19 cellular contexts compared by ENCODE assay signal in the genomic region with DNA sequence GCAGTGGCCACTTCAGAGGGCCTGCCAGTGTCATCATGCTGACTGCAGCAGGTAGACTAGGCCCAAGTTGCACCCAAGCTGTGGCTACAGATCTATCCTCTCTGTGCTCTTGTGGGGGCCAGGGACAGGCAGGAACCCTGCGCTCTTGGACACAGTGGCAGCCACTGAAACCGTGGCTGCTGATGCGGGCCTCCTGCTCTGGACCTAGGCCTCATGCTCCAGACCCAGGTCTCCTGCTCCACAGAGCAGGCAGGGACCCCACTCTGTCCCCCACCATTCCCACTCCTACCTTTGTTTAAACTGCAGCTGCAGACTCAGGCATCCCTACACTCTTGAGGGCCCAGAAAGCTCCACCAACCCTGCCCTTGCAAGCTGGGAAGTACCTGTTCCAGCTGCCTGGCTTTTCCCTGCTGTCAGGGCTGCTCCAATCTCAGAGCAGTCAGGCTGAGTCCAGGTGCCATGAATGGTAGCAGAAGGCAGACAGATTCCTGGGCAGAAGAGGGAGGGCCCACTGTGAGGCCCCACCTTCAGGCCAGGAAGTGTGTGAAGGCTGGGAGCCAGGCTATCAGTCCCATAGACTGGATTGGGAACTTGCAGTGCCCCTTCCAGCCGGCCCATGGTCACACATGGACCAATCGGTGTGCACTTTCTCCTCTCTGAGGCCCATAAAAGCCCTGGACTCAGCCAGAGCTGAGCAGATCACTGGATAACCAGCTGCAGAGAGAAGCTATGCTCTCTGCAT.
DNase-seq lines count a peak whose midpoint lies in the region; ATAC-seq and TF ChIP-seq lines count a peak whose summit lies in the region.
"Had no signal": no experiment of that assay in that cellular context is flagged by ENCODE, and none has a peak within 500 bp of the region (broad histone marks: within the 10 kb centered on the region; RNA-seq: fewer than 3 reads in every experiment).

No MANE protein-coding gene starts in this region.

- peak; percentile 82 for ATAC-seq in WTC11
- peak; percentile 54 for ATAC-seq in stimulated activated memory B cell treated with anti-CD40 and anti-IgM and Interleukin-4, amounts not matched to agents 10 μg/mL and 1 μg/mL and 100 μg/mL, for 72 hours
- ATAC-seq in HG03095 (IDR thresholded peaks at IDR 0.05; ENCODE audit: unreplicated experiment) = no peak
- no peak for ATAC-seq in HG03565 (IDR thresholded peaks at IDR 0.05; ENCODE audit: unreplicated experiment)
- ATAC-seq: GM23338 had no signal

- peaks cover 3 to 8% of the 10 kb centered on the region in 2 experiments; a peak in 2 of 4 replicates for H3K4me1 Mint-ChIP-seq in H9
- H3K4me1 Mint-ChIP-seq in WTC11 = peaks cover 5% of the 10 kb centered on the region
- no peaks in the 10 kb centered on the region for H3K4me1 Mint-ChIP-seq in stimulated activated memory B cell treated with anti-CD40 and anti-IgM and Interleukin-4, amounts not matched to agents 10 μg/mL and 1 μg/mL and 100 μg/mL, for 72 hours
- H3K4me1 Mint-ChIP-seq: B cell, IgD-negative memory B cell had no signal

- H3K79me1 ChIP-seq in H9 (ENCODE audit: insufficient read depth, low read depth, low read length, poor library complexity, severe bottlenecking) = no peaks in the 10 kb centered on the region
- no peaks in the 10 kb centered on the region for H3K79me1 ChIP-seq in mesenchymal stem cell (replicated peaks; ENCODE audit: low read length, poor library complexity, severe bottlenecking)

- H3K4me3 Mint-ChIP-seq in H9 (no peak overlapping the region), WTC11 (no peak overlapping the region)
- H3K4me3 Mint-ChIP-seq in stimulated activated memory B cell treated with anti-CD40 and anti-IgM and Interleukin-4, amounts not matched to agents 10 μg/mL and 1 μg/mL and 100 μg/mL, for 72 hours = no peak overlapping the region
- H3K4me3 Mint-ChIP-seq: B cell; CD4-positive, alpha-beta T cell; GM23338; HFFc6; IgD-negative memory B cell had no signal

- no peak overlapping the region for H3K56ac ChIP-seq in H9 (ENCODE audit: insufficient read length, low read depth, low read length)

- H3K4ac ChIP-seq in H9 (ENCODE audit: low read depth, low read length) (no peak overlapping the region), mesenchymal stem cell (ENCODE audit: low read depth in 1 of 2, low read length in 2 of 2) (no peak overlapping the region)

- H3K4me2 ChIP-seq in H9 (ENCODE audit: insufficient read depth, insufficient read length, low read length) (no peak overlapping the region), mesenchymal stem cell (ENCODE audit: low read length, poor library complexity, severe bottlenecking) (no peak overlapping the region)
- H3K4me2 ChIP-seq: GM23338 had no signal

- H3K27ac ChIP-seq in H9 (ENCODE audit: insufficient read length, low read depth, low read length) (no peak overlapping the region), mesenchymal stem cell (ENCODE audit: low read length, poor library complexity, severe bottlenecking) (no peak overlapping the region)

- H3K23me2 ChIP-seq in H9 (ENCODE audit: insufficient read length, low read depth, low read length, poor library complexity, severe bottlenecking) = no peaks in the 10 kb centered on the region

- POLR2A ChIA-PET in WTC11 (lab: Charles Lee) = no interaction called here

- H3K14ac ChIP-seq in H9 (ENCODE audit: insufficient read depth, low read length) (no peak overlapping the region; the same call in 1 of the 2 replicates), mesenchymal stem cell (ENCODE audit: low read length in 2 of 2) (peak overlapping the region in 1 of 2 experiments; percentile 61)

- H3K18ac ChIP-seq in H9 (ENCODE audit: insufficient read length, low read depth, low read length) = no peak overlapping the region
- no peak overlapping the region for H3K18ac ChIP-seq in mesenchymal stem cell (ENCODE audit: low read depth in 1 of 2, low read length in 2 of 2)

- no peak overlapping the region for H2BK120ac ChIP-seq in H9 (ENCODE audit: low read depth, low read length, poor library complexity, severe bottlenecking)
- H2BK120ac ChIP-seq in mesenchymal stem cell (ENCODE audit: low read depth, low read length) = no peak overlapping the region

- no peaks in the 10 kb centered on the region for H3K4me1 ChIP-seq in H9 (ENCODE audit: insufficient read depth, low read length)
- no peaks in the 10 kb centered on the region for H3K4me1 ChIP-seq in mesenchymal stem cell (ENCODE audit: control insufficient read depth, insufficient read depth, low read depth, low read length)
- H3K4me1 ChIP-seq: HAP-1 had no signal

- H3K4me3 ChIP-seq in mesenchymal stem cell (ENCODE audit: insufficient read depth in 1 of 2, low read depth in 1 of 2, low read length in 2 of 2) = no peak overlapping the region
- H3K4me3 ChIP-seq: GM23338, HAP-1 had no signal

- H3K9me3 ChIP-seq in H9 (ENCODE audit: control insufficient read depth, low read depth, low read length) = no peaks in the 10 kb centered on the region
- peaks cover 5% of the 10 kb centered on the region for H3K9me3 ChIP-seq in mesenchymal stem cell (ENCODE audit: control insufficient read depth, low read length)
- H3K9me3 ChIP-seq: HAP-1 had no signal

- H2BK12ac ChIP-seq in H9 (ENCODE audit: insufficient read length, low read depth, low read length) (no peak overlapping the region), mesenchymal stem cell (ENCODE audit: low read length in 2 of 2) (no peak overlapping the region)

- no peaks in the 10 kb centered on the region for H3K36me3 ChIP-seq in mesenchymal stem cell (ENCODE audit: control insufficient read depth in 1 of 2, insufficient read depth in 2 of 2, low read depth in 1 of 2, low read length in 2 of 2)
- H3K36me3 ChIP-seq: HAP-1 had no signal

- TF ChIP-seq CTCF in H9 (conservative IDR thresholded peaks at IDR 0.05) = no peak
- no peak for TF ChIP-seq CTCF in WTC11 (IDR thresholded peaks at IDR 0.05)

- H3K27me3 Mint-ChIP-seq in H9 (ENCODE audit: low read depth) (no peaks in the 10 kb centered on the region), WTC11 (ENCODE audit: low read depth) (no peaks in the 10 kb centered on the region)
- no peaks in the 10 kb centered on the region for H3K27me3 Mint-ChIP-seq in stimulated activated memory B cell treated with anti-CD40 and anti-IgM and Interleukin-4, amounts not matched to agents 10 μg/mL and 1 μg/mL and 100 μg/mL, for 72 hours
- H3K27me3 Mint-ChIP-seq: B cell; CD4-positive, alpha-beta T cell; IgD-negative memory B cell had no signal

- no peak overlapping the region for H4K5ac ChIP-seq in H9 (ENCODE audit: insufficient read length, low read depth, low read length)

- no peak overlapping the region; a peak in 2 of 7 replicates for H3K27ac Mint-ChIP-seq in H9
- H3K27ac Mint-ChIP-seq in WTC11 = no peak overlapping the region
- no peak overlapping the region for H3K27ac Mint-ChIP-seq in stimulated activated memory B cell treated with anti-CD40 and anti-IgM and Interleukin-4, amounts not matched to agents 10 μg/mL and 1 μg/mL and 100 μg/mL, for 72 hours
- H3K27ac Mint-ChIP-seq: B cell; CD4-positive, alpha-beta T cell; GM23338; HFFc6; IgD-negative memory B cell had no signal

- H4K8ac ChIP-seq in H9 (replicated peaks; ENCODE audit: insufficient read length, low read depth, low read length) = no peak overlapping the region
- peak overlapping the region; percentile 41 for H4K8ac ChIP-seq in mesenchymal stem cell (ENCODE audit: low read length)

- DNase-seq in H9 = peak; percentile 42
- no peak for DNase-seq in WTC11 (ENCODE audit: low spot score)
- DNase-seq in mesenchymal stem cell = no peak
- no peak for DNase-seq in LoVo (ENCODE audit: low spot score)
- DNase-seq: ACHN; C1 segment of cervical spinal cord; Calu3; CD4-positive, alpha-beta T cell; DMS 273 treated with DMSO at 0.1 percent for 48 hours; DMS79 treated with DMSO at 0.1 percent for 48 hours; EL; HFFc6 had no signal

- no peak overlapping the region for H2BK15ac ChIP-seq in H9 (ENCODE audit: low read depth, low read length)
- no peak overlapping the region for H2BK15ac ChIP-seq in mesenchymal stem cell (ENCODE audit: low read depth, poor library complexity, severe bottlenecking)

- H3K9me3 Mint-ChIP-seq in H9 = no peaks in the 10 kb centered on the region
- H3K9me3 Mint-ChIP-seq in WTC11 = no peaks in the 10 kb centered on the region
- H3K9me3 Mint-ChIP-seq in stimulated activated memory B cell treated with anti-CD40 and anti-IgM and Interleukin-4, amounts not matched to agents 10 μg/mL and 1 μg/mL and 100 μg/mL, for 72 hours = no peaks in the 10 kb centered on the region
- H3K9me3 Mint-ChIP-seq: CD4-positive, alpha-beta T cell; HFFc6 had no signal

- no peaks in the 10 kb centered on the region for H3K36me3 Mint-ChIP-seq in H9 (ENCODE audit: insufficient read depth in 1 of 3, low read depth in 3 of 3)
- H3K36me3 Mint-ChIP-seq in WTC11 = no peaks in the 10 kb centered on the region
- H3K36me3 Mint-ChIP-seq in stimulated activated memory B cell treated with anti-CD40 and anti-IgM and Interleukin-4, amounts not matched to agents 10 μg/mL and 1 μg/mL and 100 μg/mL, for 72 hours = no peaks in the 10 kb centered on the region
- H3K36me3 Mint-ChIP-seq: IgD-negative memory B cell had no signal

- no peak overlapping the region for H2BK5ac ChIP-seq in H9 (ENCODE audit: insufficient read length, low read length)
- no peak overlapping the region for H2BK5ac ChIP-seq in mesenchymal stem cell (ENCODE audit: low read depth, low read length, poor library complexity, severe bottlenecking)

- no peak overlapping the region for H3T11ph ChIP-seq in H9 (ENCODE audit: low read length)

- H4K91ac ChIP-seq in H9 (ENCODE audit: insufficient read length, low read depth, low read length) (no peak overlapping the region), mesenchymal stem cell (ENCODE audit: low read length) (peak overlapping the region; percentile 3)

- H3K79me2 ChIP-seq in H9 (ENCODE audit: insufficient read depth, low read length) = no peaks in the 10 kb centered on the region

- WGBS in H9 (ENCODE audit: extremely low coverage, insufficient read length, low lambda C conversion rate) = no CpG with 5 or more reads among the region's 5 CpGs
- WGBS in mesenchymal stem cell = 97% methylated on average over 5 of the region's 5 CpGs

- H2AFZ ChIP-seq in H9 (ENCODE audit: low read length) (no peak overlapping the region), mesenchymal stem cell (ENCODE audit: low read depth, low read length) (no peak overlapping the region)
- H2AFZ ChIP-seq: GM23338 had no signal

- CTCF ChIA-PET in WTC11 (lab: Charles Lee) = interaction anchor here (1.2 to 1.5 kb wide), 2 partner anchors 9 to 13 kb away, joined by 3 to 7 read pairs; no protein-coding TSS in a partner anchor

- H3K23ac ChIP-seq in H9 (ENCODE audit: insufficient read length, low read depth, low read length) = no peak overlapping the region
- H3K23ac ChIP-seq in mesenchymal stem cell (ENCODE audit: low read length in 2 of 2) = no peak overlapping the region

- no peaks in the 10 kb centered on the region for H4K20me1 ChIP-seq in H9 (ENCODE audit: control insufficient read depth, insufficient read depth, insufficient read length)

- H3K27me3 ChIP-seq in H9 (ENCODE audit: insufficient read depth, low read length) = no peaks in the 10 kb centered on the region
- H3K27me3 ChIP-seq in mesenchymal stem cell (ENCODE audit: control insufficient read depth in 1 of 2, insufficient read depth in 1 of 2, low read length in 2 of 2) = no peaks in the 10 kb centered on the region

- H2BK20ac ChIP-seq in H9 (ENCODE audit: low read depth, low read length, poor library complexity, severe bottlenecking) = no peak overlapping the region

- no peak overlapping the region for H2AK5ac ChIP-seq in H9 (ENCODE audit: insufficient read length, low read length)
- no peak overlapping the region for H2AK5ac ChIP-seq in mesenchymal stem cell (ENCODE audit: low read length, severe bottlenecking)

- H3K9ac ChIP-seq in H9 (ENCODE audit: extremely low read depth, insufficient read length, low read length) = no peak overlapping the region
- H3K9ac ChIP-seq in mesenchymal stem cell (ENCODE audit: low read length) = no peak overlapping the region

Comparison
In these comparisons a context has a peak if more than half of its experiments do, and no peak if none do; other contexts are left out.
1. ATAC-seq: peak in WTC11 (single experiment) and stimulated activated memory B cell treated with anti-CD40 and anti-IgM and Interleukin-4, amounts not matched to agents 10 μg/mL and 1 μg/mL and 100 μg/mL, for 72 hours (single experiment); none in HG03095 (single experiment) and HG03565 (single experiment).